24 cellular contexts compared by ENCODE assay signal in genomic region chr15:28129261-28129848, GRCh38. TPM values are rescaled to one million over a fixed set of nuclear protein-coding genes. Genes with fewer than 3 reads are reported as not detected.
DNase-seq lines count a peak whose midpoint lies in the region; ATAC-seq and TF ChIP-seq lines count a peak whose summit lies in the region.
"Had no signal": no experiment of that assay in that cellular context is flagged by ENCODE, and none has a peak within 500 bp of the region (broad histone marks: within the 10 kb centered on the region; RNA-seq: fewer than 3 reads in every experiment).

No MANE protein-coding gene starts in this region.

- POLR2A ChIA-PET in activated CD8-positive, alpha-beta T cell treated with anti-CD3 and anti-CD28 coated beads, Interleukin-2, amount 10 ng/mL, durations not matched to agents 7 days and 5 days (lab: Charles Lee): no interaction called here
- POLR2A ChIA-PET in PC-9 (lab: Charles Lee; ENCODE audit: unreplicated experiment): no interaction called here

- peaks cover 25% of the 10 kb centered on the region for H3K36me3 ChIP-seq in CD4-positive, CD25-positive, alpha-beta regulatory T cell (ENCODE audit: control insufficient read depth, insufficient read depth, low read length)
- peaks cover 83% of the 10 kb centered on the region for H3K36me3 ChIP-seq in endodermal cell (ENCODE audit: control insufficient read depth, insufficient read depth, low read length)
- no peaks in the 10 kb centered on the region for H3K36me3 ChIP-seq in mucosa of descending colon (ENCODE audit: low read depth)
- no peaks in the 10 kb centered on the region for H3K36me3 ChIP-seq in PC-9 (ENCODE audit: low read depth)

- H3K4ac ChIP-seq in H9 (ENCODE audit: low read depth, low read length): no peak overlapping the region

- H2AK5ac ChIP-seq in H9 (ENCODE audit: insufficient read length, low read length): no peak overlapping the region

- no peaks in the 10 kb centered on the region for H3K27me3 Mint-ChIP-seq in CD4-positive, CD25-positive, alpha-beta regulatory T cell
- H3K27me3 Mint-ChIP-seq in H9 (ENCODE audit: low read depth): no peaks in the 10 kb centered on the region
- H3K27me3 Mint-ChIP-seq in endodermal cell (ENCODE audit: insufficient read depth): no peaks in the 10 kb centered on the region
- no peaks in the 10 kb centered on the region for H3K27me3 Mint-ChIP-seq in activated CD8-positive, alpha-beta T cell treated with anti-CD3 and anti-CD28 coated beads, Interleukin-2, amount 10 ng/mL, durations not matched to agents 7 days and 5 days (ENCODE audit: low read depth)

- no peak overlapping the region for H3K56ac ChIP-seq in H9 (ENCODE audit: insufficient read length, low read depth, low read length)

- H3K27ac ChIP-seq in CD4-positive, CD25-positive, alpha-beta regulatory T cell (ENCODE audit: insufficient read depth, low read length, poor library complexity, severe bottlenecking): no peak overlapping the region
- H3K27ac ChIP-seq in H9 (ENCODE audit: insufficient read length, low read depth, low read length) (no peak overlapping the region), endodermal cell (ENCODE audit: low read depth, low read length) (no peak overlapping the region), PC-9 (no peak overlapping the region)
- H3K27ac ChIP-seq: A549, Peyer's patch, SK-N-MC had no signal

- H3K27ac Mint-ChIP-seq in CD4-positive, CD25-positive, alpha-beta regulatory T cell: peak overlapping the region in 2 of 3 donors; percentile 35 to 88
- H3K27ac Mint-ChIP-seq in H9: peak overlapping the region in 2 of 3 experiments; percentile 23 to 41; a peak in 3 of 7 replicates
- peak overlapping the region; percentile 8 for H3K27ac Mint-ChIP-seq in endodermal cell
- H3K27ac Mint-ChIP-seq in activated CD8-positive, alpha-beta T cell treated with anti-CD3 and anti-CD28 coated beads, Interleukin-2, amount 10 ng/mL, durations not matched to agents 7 days and 5 days: no peak overlapping the region
- H3K27ac Mint-ChIP-seq: HFFc6 had no signal

- no peaks in the 10 kb centered on the region for H3K9me2 ChIP-seq in PC-9 (ENCODE audit: insufficient read depth)

- H2BK20ac ChIP-seq in H9 (ENCODE audit: low read depth, low read length, poor library complexity, severe bottlenecking): no peak overlapping the region

- ATAC-seq in CD4-positive, CD25-positive, alpha-beta regulatory T cell (ENCODE audit: low read depth in 2 of 2): no peak
- ATAC-seq in mucosa of descending colon: peak; percentile 10
- ATAC-seq in activated CD8-positive, alpha-beta T cell treated with anti-CD3 and anti-CD28 coated beads, Interleukin-2, amount 10 ng/mL, durations not matched to agents 7 days and 5 days: no peak
- ATAC-seq: A549 had no signal

- H2AFZ ChIP-seq in H9 (ENCODE audit: low read length) (no peak overlapping the region), PC-9 (no peak overlapping the region)

- no peak overlapping the region for H3K18ac ChIP-seq in H9 (ENCODE audit: insufficient read length, low read depth, low read length)

- H3K4me3 Mint-ChIP-seq in CD4-positive, CD25-positive, alpha-beta regulatory T cell: no peak overlapping the region
- H3K4me3 Mint-ChIP-seq in H9 (no peak overlapping the region), endodermal cell (no peak overlapping the region)
- no peak overlapping the region for H3K4me3 Mint-ChIP-seq in activated CD8-positive, alpha-beta T cell treated with anti-CD3 and anti-CD28 coated beads, Interleukin-2, amount 10 ng/mL, durations not matched to agents 7 days and 5 days
- H3K4me3 Mint-ChIP-seq: HFFc6 had no signal

- WGBS in H9 (ENCODE audit: extremely low coverage, insufficient read length, low lambda C conversion rate): no CpG with 5 or more reads among the region's 9 CpGs
- 94 to 95% methylated on average over 6 to 9 of the region's 9 CpGs for WGBS in endodermal cell (ENCODE audit: insufficient coverage in 1 of 2, insufficient read length in 1 of 2), 2 experiments

- no peak overlapping the region for H4K8ac ChIP-seq in H9 (replicated peaks; ENCODE audit: insufficient read length, low read depth, low read length)

- H2BK12ac ChIP-seq in H9 (ENCODE audit: insufficient read length, low read depth, low read length): no peak overlapping the region

- TF ChIP-seq CTCF in H9 (conservative IDR thresholded peaks at IDR 0.05) (no peak), endodermal cell (conservative IDR thresholded peaks at IDR 0.05) (no peak), mucosa of descending colon (IDR thresholded peaks at IDR 0.05) (no peak), PC-9 (conservative IDR thresholded peaks at IDR 0.05) (no peak)

- H2BK15ac ChIP-seq in H9 (ENCODE audit: low read depth, low read length): no peak overlapping the region

- no peak overlapping the region for H4K91ac ChIP-seq in H9 (ENCODE audit: insufficient read length, low read depth, low read length)

- H3F3A ChIP-seq in PC-9 (ENCODE audit: insufficient read depth, low read depth): no peaks in the 10 kb centered on the region

- CTCF ChIA-PET in activated CD8-positive, alpha-beta T cell treated with anti-CD3 and anti-CD28 coated beads, Interleukin-2, amount 10 ng/mL, durations not matched to agents 7 days and 5 days (lab: Charles Lee): no interaction called here
- CTCF ChIA-PET in PC-9 (lab: Charles Lee): no interaction called here

- H2BK120ac ChIP-seq in H9 (ENCODE audit: low read depth, low read length, poor library complexity, severe bottlenecking): no peak overlapping the region

- H4K5ac ChIP-seq in H9 (ENCODE audit: insufficient read length, low read depth, low read length): no peak overlapping the region

- no peak for DNase-seq in CD4-positive, CD25-positive, alpha-beta regulatory T cell
- DNase-seq in H9: no peak
- no peak for DNase-seq in endodermal cell
- no peak for DNase-seq in mucosa of descending colon
- no peak for DNase-seq in activated CD8-positive, alpha-beta T cell treated with anti-CD3 and anti-CD28 coated beads, Interleukin-2, amount 10 ng/mL, durations not matched to agents 7 days and 5 days
- no peak for DNase-seq in PC-9
- DNase-seq in ecto neural progenitor cell (ENCODE audit: low spot score): no peak
- DNase-seq in dedifferentiated amniotic fluid mesenchymal stem cell (ENCODE audit: extremely low spot score): no peak
- DNase-seq: BE2C, COR-L47, DND-41, HFFc6, Kasumi-1, NCI-H1694, NCI-H2081, NCI-H2171, NCI-H345, NCI-H524, NCI-H774, SHP77 had no signal

- H3K27me3 ChIP-seq in CD4-positive, CD25-positive, alpha-beta regulatory T cell (ENCODE audit: control insufficient read depth, insufficient read depth, low read length): no peaks in the 10 kb centered on the region
- H3K27me3 ChIP-seq in H9 (ENCODE audit: insufficient read depth, low read length): no peaks in the 10 kb centered on the region
- H3K27me3 ChIP-seq in endodermal cell (ENCODE audit: control insufficient read depth, insufficient read depth, low read length, poor library complexity, severe bottlenecking): no peaks in the 10 kb centered on the region
- H3K27me3 ChIP-seq in PC-9 (ENCODE audit: insufficient read depth, low read depth): no peaks in the 10 kb centered on the region
- H3K27me3 ChIP-seq: BE2C, Peyer's patch had no signal

- no peak overlapping the region for H3K14ac ChIP-seq in H9 (ENCODE audit: insufficient read depth, low read length)

- H3K9ac ChIP-seq in H9 (ENCODE audit: extremely low read depth, insufficient read length, low read length) (no peak overlapping the region), endodermal cell (ENCODE audit: extremely low read depth, low read length, poor library complexity, severe bottlenecking) (no peak overlapping the region)

- no peaks in the 10 kb centered on the region for H4K20me1 ChIP-seq in H9 (ENCODE audit: control insufficient read depth, insufficient read depth, insufficient read length)
- H4K20me1 ChIP-seq in PC-9 (ENCODE audit: insufficient read depth): peaks cover 3% of the 10 kb centered on the region; the same call in 1 of the 2 replicates

- H3K23me2 ChIP-seq in H9 (ENCODE audit: insufficient read length, low read depth, low read length, poor library complexity, severe bottlenecking): no peaks in the 10 kb centered on the region

- no peak overlapping the region for H3K23ac ChIP-seq in H9 (ENCODE audit: insufficient read length, low read depth, low read length)

- H3T11ph ChIP-seq in H9 (ENCODE audit: low read length): no peak overlapping the region

- peaks cover 42% of the 10 kb centered on the region for H3K36me3 Mint-ChIP-seq in CD4-positive, CD25-positive, alpha-beta regulatory T cell
- H3K36me3 Mint-ChIP-seq in H9 (ENCODE audit: insufficient read depth in 1 of 3, low read depth in 3 of 3): peaks cover 37 to 63% (median 49%) of the 10 kb centered on the region in 3 experiments
- peaks cover 50% of the 10 kb centered on the region for H3K36me3 Mint-ChIP-seq in endodermal cell (ENCODE audit: low read depth)
- peaks cover 8% of the 10 kb centered on the region for H3K36me3 Mint-ChIP-seq in activated CD8-positive, alpha-beta T cell treated with anti-CD3 and anti-CD28 coated beads, Interleukin-2, amount 10 ng/mL, durations not matched to agents 7 days and 5 days (ENCODE audit: low read depth)

- H3K4me1 ChIP-seq in CD4-positive, CD25-positive, alpha-beta regulatory T cell (ENCODE audit: control insufficient read depth, insufficient read depth, low read length, poor library complexity, severe bottlenecking): no peaks in the 10 kb centered on the region
- peaks cover 3% of the 10 kb centered on the region; the same call in 1 of the 2 replicates for H3K4me1 ChIP-seq in H9 (ENCODE audit: insufficient read depth, low read length)
- no peaks in the 10 kb centered on the region for H3K4me1 ChIP-seq in endodermal cell (ENCODE audit: control insufficient read depth, insufficient read depth, low read length)
- no peaks in the 10 kb centered on the region for H3K4me1 ChIP-seq in mucosa of descending colon (ENCODE audit: low read depth)
- no peaks in the 10 kb centered on the region for H3K4me1 ChIP-seq in PC-9 (replicated peaks; ENCODE audit: insufficient read depth)
- H3K4me1 ChIP-seq: A549, BE2C, Peyer's patch had no signal

- intact Hi-C loops in mucosa of descending colon (cut with DNase I, micrococcal nuclease): loop anchor here in 1 of 2 donors (10.0 kb wide), 1 partner anchor 105 kb away; no protein-coding TSS in a partner anchor
- intact Hi-C loops in PC-9 (cut with micrococcal nuclease; ENCODE audit: unreplicated experiment): no loop called here

- H3K4me3 ChIP-seq in CD4-positive, CD25-positive, alpha-beta regulatory T cell (ENCODE audit: low read depth, low read length): no peak overlapping the region
- H3K4me3 ChIP-seq in endodermal cell (ENCODE audit: low read length) (no peak overlapping the region), mucosa of descending colon (no peak overlapping the region), PC-9 (no peak overlapping the region)
- H3K4me3 ChIP-seq: A549, Peyer's patch, SK-N-MC had no signal

- no TSS peak for BruUV-seq in PC-9 (replicated peaks; lab: Mats Ljungman, UMichigan)

- no peaks in the 10 kb centered on the region for H3K9me3 Mint-ChIP-seq in CD4-positive, CD25-positive, alpha-beta regulatory T cell
- H3K9me3 Mint-ChIP-seq in H9 (no peaks in the 10 kb centered on the region), endodermal cell (no peaks in the 10 kb centered on the region)
- H3K9me3 Mint-ChIP-seq in activated CD8-positive, alpha-beta T cell treated with anti-CD3 and anti-CD28 coated beads, Interleukin-2, amount 10 ng/mL, durations not matched to agents 7 days and 5 days (ENCODE audit: insufficient read depth): no peaks in the 10 kb centered on the region
- H3K9me3 Mint-ChIP-seq: HFFc6 had no signal

- no peaks in the 10 kb centered on the region for H3K79me1 ChIP-seq in H9 (ENCODE audit: insufficient read depth, low read depth, low read length, poor library complexity, severe bottlenecking)

- H3K4me1 Mint-ChIP-seq in CD4-positive, CD25-positive, alpha-beta regulatory T cell: peaks cover 4 to 20% (median 14%) of the 10 kb centered on the region in 4 donors
- H3K4me1 Mint-ChIP-seq in H9 (peaks cover 7 to 13% of the 10 kb centered on the region in 2 experiments; a peak in 3 of 4 replicates), endodermal cell (peaks cover 2% of the 10 kb centered on the region)
- peaks cover 4% of the 10 kb centered on the region for H3K4me1 Mint-ChIP-seq in activated CD8-positive, alpha-beta T cell treated with anti-CD3 and anti-CD28 coated beads, Interleukin-2, amount 10 ng/mL, durations not matched to agents 7 days and 5 days (ENCODE audit: low read depth)

- no peak overlapping the region for H3K4me2 ChIP-seq in H9 (ENCODE audit: insufficient read depth, insufficient read length, low read length)
- no peak overlapping the region for H3K4me2 ChIP-seq in PC-9
- H3K4me2 ChIP-seq: A549 had no signal

- H3K79me2 ChIP-seq in H9 (ENCODE audit: insufficient read depth, low read length): no peaks in the 10 kb centered on the region
- no peaks in the 10 kb centered on the region for H3K79me2 ChIP-seq in PC-9 (ENCODE audit: low read depth)

- H2BK5ac ChIP-seq in H9 (ENCODE audit: insufficient read length, low read length): no peak overlapping the region

- no peaks in the 10 kb centered on the region for H3K9me3 ChIP-seq in CD4-positive, CD25-positive, alpha-beta regulatory T cell (ENCODE audit: control insufficient read depth in 2 of 2, low read length in 2 of 2)
- H3K9me3 ChIP-seq in H9 (ENCODE audit: control insufficient read depth, low read depth, low read length) (no peaks in the 10 kb centered on the region), endodermal cell (ENCODE audit: control insufficient read depth, low read length) (no peaks in the 10 kb centered on the region), mucosa of descending colon (no peaks in the 10 kb centered on the region), PC-9 (ENCODE audit: insufficient read depth, low read depth) (no peaks in the 10 kb centered on the region)
- H3K9me3 ChIP-seq: A549, BE2C, Peyer's patch had no signal

RNA-seq across cellular contexts. Expression of gene OCA2, which starts 30.2 kb away (rescaled TPM):
- not detected for total RNA-seq in CD4-positive, CD25-positive, alpha-beta regulatory T cell
- not detected for polyA plus RNA-seq in CD4-positive, CD25-positive, alpha-beta regulatory T cell
- total RNA-seq in H9 (2021) (0.31 and 0.44 TPM in 2 replicates), endodermal cell (under 1 TPM; 0.29 to 0.84 TPM), mucosa of descending colon (under 1 TPM in 2 of 3 donors, not detected in 1; 0.22 to 0.32 TPM), PC-9 (2021) (not detected in 2 replicates)
- polyA plus RNA-seq in endodermal cell (2013, experiment 1 of 2): 1.1 TPM
- 0.79 TPM for polyA plus RNA-seq in endodermal cell (2013, experiment 2 of 2)
- not detected for total RNA-seq in activated CD8-positive, alpha-beta T cell treated with anti-CD3 and anti-CD28 coated beads, Interleukin-2, amount 10 ng/mL, durations not matched to agents 7 days and 5 days
- total RNA-seq: HFFc6, MCF 10A had no signal
